ENCODE assay signal across 8 cellular contexts in genomic region chr1:111754964-111755320, GRCh38. TPM values are rescaled to one million over a fixed set of nuclear protein-coding genes. Genes with fewer than 3 reads are reported as not detected.
DNase-seq lines count a peak whose midpoint lies in the region; ATAC-seq and TF ChIP-seq lines count a peak whose summit lies in the region.

No MANE protein-coding gene starts in this region.

- no peak for TF ChIP-seq EP300 in neural cell (conservative IDR thresholded peaks at IDR 0.05; ENCODE audit: poor library complexity, severe bottlenecking)

- H3K4me1 ChIP-seq in DOHH2 (ENCODE audit: control insufficient read depth, low read length) = peaks cover 29% of the 10 kb centered on the region
- H3K4me1 ChIP-seq in GM23338 (ENCODE audit: insufficient read depth) = peaks cover 7% of the 10 kb centered on the region

- DNase-seq in GM23338 (ENCODE audit: low spot score) (peak; percentile 60), NCI-H1694 (lab: John Stamatoyannopoulos, UW) (peak; percentile 84), fibroblast of peridontal ligament (ENCODE audit: extremely low read depth) (peak; percentile 80), foreskin melanocyte (no peak), LoVo (ENCODE audit: low spot score) (no peak)
- peak; percentile 41 for DNase-seq in activated CD4-positive, alpha-beta T cell treated with anti-CD3 and anti-CD28 coated beads, Interleukin-2, amount 10 ng/mL, durations not matched to agents 7 days and 5 days

- POLR2A ChIA-PET in activated CD4-positive, alpha-beta T cell treated with anti-CD3 and anti-CD28 coated beads, Interleukin-2, amount 10 ng/mL, durations not matched to agents 7 days and 5 days (lab: Charles Lee) = interaction anchor here (0.6 kb wide), 1 partner anchor 121 kb away, joined by 3 read pairs; no protein-coding TSS in a partner anchor

- ATAC-seq in GM23338 = peak; percentile 39

- peaks cover 13% of the 10 kb centered on the region for H3K27me3 Mint-ChIP-seq in GM23338 (ENCODE audit: insufficient read depth, low read depth, poor library complexity)
- H3K27me3 Mint-ChIP-seq in activated CD4-positive, alpha-beta T cell treated with anti-CD3 and anti-CD28 coated beads, Interleukin-2, amount 10 ng/mL, durations not matched to agents 7 days and 5 days = no peaks in the 10 kb centered on the region

- TF ChIP-seq RAD21 in neural cell (conservative IDR thresholded peaks at IDR 0.05) = no peak

- H2AFZ ChIP-seq in GM23338 (peak overlapping the region; percentile 100), neural cell (ENCODE audit: low read depth, low read length) (peak overlapping the region; percentile 53)

- peak overlapping the region; percentile 92 for H3K4me3 Mint-ChIP-seq in GM23338
- peak overlapping the region; percentile 86 for H3K4me3 Mint-ChIP-seq in activated CD4-positive, alpha-beta T cell treated with anti-CD3 and anti-CD28 coated beads, Interleukin-2, amount 10 ng/mL, durations not matched to agents 7 days and 5 days

- H3K9me2 ChIP-seq in DOHH2 (replicated peaks; ENCODE audit: control insufficient read depth, low read length) = no peaks in the 10 kb centered on the region
- H3K9me2 ChIP-seq in GM23338 (ENCODE audit: insufficient read depth) = no peaks in the 10 kb centered on the region
- no peaks in the 10 kb centered on the region for H3K9me2 ChIP-seq in neural cell (ENCODE audit: insufficient read depth, low read length)

- peak overlapping the region; percentile 96 for H3K27ac Mint-ChIP-seq in GM23338
- peak overlapping the region; percentile 96 for H3K27ac Mint-ChIP-seq in activated CD4-positive, alpha-beta T cell treated with anti-CD3 and anti-CD28 coated beads, Interleukin-2, amount 10 ng/mL, durations not matched to agents 7 days and 5 days

- H3F3A ChIP-seq in DOHH2 (ENCODE audit: control insufficient read depth, insufficient read depth) (no peaks in the 10 kb centered on the region; the same call in 1 of the 2 replicates), GM23338 (replicated peaks; ENCODE audit: low read depth) (0 out of 2 replicates have a peak, but pooled peaks cover 3% of the 10 kb centered on the region), neural cell (ENCODE audit: insufficient read depth, low read length, poor library complexity, severe bottlenecking) (peaks cover 7% of the 10 kb centered on the region)

- H3K4me2 ChIP-seq in DOHH2 (ENCODE audit: low read length) = peak overlapping the region; percentile 94
- H3K4me2 ChIP-seq in GM23338 = peak overlapping the region; percentile 100
- H3K4me2 ChIP-seq in neural cell (ENCODE audit: low read length) = peak overlapping the region; percentile 82

- H3K9ac ChIP-seq in neural cell (ENCODE audit: low read length) = peak overlapping the region; percentile 91

- no peak for TF ChIP-seq CTCF in DOHH2 (IDR thresholded peaks at IDR 0.05; ENCODE audit: low read depth, low read length, poor library complexity, severe bottlenecking)
- no peak for TF ChIP-seq CTCF in GM23338 (conservative IDR thresholded peaks at IDR 0.05; ENCODE audit: low read depth in 2 of 2)
- TF ChIP-seq CTCF in neural cell (IDR thresholded peaks at IDR 0.05; ENCODE audit: poor library complexity, severe bottlenecking) = no peak

- H3K27me3 ChIP-seq in DOHH2 (ENCODE audit: control insufficient read depth, low read length) (no peaks in the 10 kb centered on the region), GM23338 (ENCODE audit: insufficient read depth) (no peaks in the 10 kb centered on the region), neural cell (ENCODE audit: insufficient read depth, low read depth, low read length) (no peaks in the 10 kb centered on the region)

- H3K27ac ChIP-seq in DOHH2 (ENCODE audit: low read depth, low read length) = peak overlapping the region; percentile 86
- peak overlapping the region; percentile 98 for H3K27ac ChIP-seq in GM23338 (ENCODE audit: low read depth)
- peak overlapping the region; percentile 99 for H3K27ac ChIP-seq in neural cell (ENCODE audit: low read length)

- H3K4me1 Mint-ChIP-seq in GM23338 = peaks cover 21% of the 10 kb centered on the region
- peaks cover 46% of the 10 kb centered on the region for H3K4me1 Mint-ChIP-seq in activated CD4-positive, alpha-beta T cell treated with anti-CD3 and anti-CD28 coated beads, Interleukin-2, amount 10 ng/mL, durations not matched to agents 7 days and 5 days

- H3K4me3 ChIP-seq in DOHH2 (ENCODE audit: low read length) (peak overlapping the region; percentile 96), GM23338 (peak overlapping the region; percentile 98), neural cell (ENCODE audit: low read length) (peak overlapping the region; percentile 72)

- H3K36me3 ChIP-seq in DOHH2 (ENCODE audit: control insufficient read depth, low read length) (peaks cover 37% of the 10 kb centered on the region), GM23338 (ENCODE audit: insufficient read depth) (peaks cover 13% of the 10 kb centered on the region; the same call in 1 of the 2 replicates), neural cell (ENCODE audit: insufficient read depth, low read length) (no peaks in the 10 kb centered on the region)

- no peaks in the 10 kb centered on the region for H3K9me3 ChIP-seq in DOHH2 (ENCODE audit: control insufficient read depth, insufficient read depth, low read length)
- no peaks in the 10 kb centered on the region for H3K9me3 ChIP-seq in neural cell (ENCODE audit: low read length)

- H3K79me2 ChIP-seq in DOHH2 (ENCODE audit: control insufficient read depth, low read length) (peaks cover 51% of the 10 kb centered on the region), GM23338 (replicated peaks; ENCODE audit: insufficient read depth) (peaks cover 39% of the 10 kb centered on the region), neural cell (replicated peaks; ENCODE audit: insufficient read depth, low read length) (peaks cover 31% of the 10 kb centered on the region)

- H4K20me1 ChIP-seq in DOHH2 (ENCODE audit: control insufficient read depth, insufficient read depth, low read depth, low read length) (peaks cover 12% of the 10 kb centered on the region; the same call in 1 of the 2 replicates), GM23338 (replicated peaks; ENCODE audit: insufficient read depth) (no peaks in the 10 kb centered on the region; the same call in 1 of the 2 replicates), neural cell (ENCODE audit: insufficient read depth) (no peaks in the 10 kb centered on the region)

- H3K36me3 Mint-ChIP-seq in GM23338 (ENCODE audit: low read depth) = peaks cover 30% of the 10 kb centered on the region
- H3K36me3 Mint-ChIP-seq in activated CD4-positive, alpha-beta T cell treated with anti-CD3 and anti-CD28 coated beads, Interleukin-2, amount 10 ng/mL, durations not matched to agents 7 days and 5 days (ENCODE audit: low read depth) = peaks cover 16% of the 10 kb centered on the region

- H3K9me3 Mint-ChIP-seq in GM23338 = peaks cover 4% of the 10 kb centered on the region; the same call in 1 of the 3 replicates
- H3K9me3 Mint-ChIP-seq in activated CD4-positive, alpha-beta T cell treated with anti-CD3 and anti-CD28 coated beads, Interleukin-2, amount 10 ng/mL, durations not matched to agents 7 days and 5 days = no peaks in the 10 kb centered on the region

- CTCF ChIA-PET in activated CD4-positive, alpha-beta T cell treated with anti-CD3 and anti-CD28 coated beads, Interleukin-2, amount 10 ng/mL, durations not matched to agents 7 days and 5 days (lab: Charles Lee) = interaction anchor here (0.6 to 2.5 kb wide), 17 partner anchors 8 to 608 kb away, joined by 3 to 12 read pairs (median 4); no protein-coding TSS in a partner anchor

TF ChIP-seq in GM23338, 12 proteins besides CTCF, POLR2A, EP300 and RAD21 (continues in another document):
- TF ChIP-seq CREB1 (CRISPR knock-in tag; IDR thresholded peaks at IDR 0.05; ENCODE audit: low read depth) = no peak

TF ChIP-seq in neural cell, 6 proteins besides CTCF, POLR2A, EP300 and RAD21:
- TF ChIP-seq EZH2 (IDR thresholded peaks at IDR 0.05; ENCODE audit: borderline replicate concordance, insufficient read depth, low read length, poor library complexity, severe bottlenecking) (no peak), TAF1 (IDR thresholded peaks at IDR 0.05; ENCODE audit: low read depth) (peak; percentile 59), REST (IDR thresholded peaks at IDR 0.05; ENCODE audit: borderline replicate concordance) (no peak)

RNA-seq across cellular contexts. Expression of gene DDX20, which starts 0.8 kb away (rescaled TPM):
- 38.3 and 54.4 TPM in 2 replicates for total RNA-seq in GM23338 (2014; rRNA removed; shearing (Covaris generic))
- polyA plus RNA-seq in GM23338 (2016; fragmentation: Nextera tagmentation; extraction: Ambion mirVana) (11.9 and 12.8 TPM in 2 replicates), neural cell (26.5 and 30.0 TPM in 2 replicates)
- total RNA-seq in activated CD4-positive, alpha-beta T cell treated with anti-CD3 and anti-CD28 coated beads, Interleukin-2, amount 10 ng/mL, durations not matched to agents 7 days and 5 days = 10 to 100 TPM; 14.4 to 18.9 TPM
- 37.5 and 40.5 TPM in 2 replicates for polyA minus RNA-seq in neural cell

RNA-seq across cellular contexts. Expression of gene INKA2, which starts 15.7 kb away (rescaled TPM):
- 8.4 and 10.3 TPM in 2 replicates for total RNA-seq in GM23338 (2014; rRNA removed; shearing (Covaris generic))
- polyA plus RNA-seq in GM23338 (2016; fragmentation: Nextera tagmentation; extraction: Ambion mirVana) = 2.8 and 3.7 TPM in 2 replicates
- total RNA-seq in activated CD4-positive, alpha-beta T cell treated with anti-CD3 and anti-CD28 coated beads, Interleukin-2, amount 10 ng/mL, durations not matched to agents 7 days and 5 days = 1 to 10 TPM; 2.4 to 4.2 TPM
- 0.77 and 0.84 TPM in 2 replicates for polyA plus RNA-seq in neural cell
- polyA minus RNA-seq in neural cell = 1.5 and 1.6 TPM in 2 replicates

Comparison
In these comparisons a context has a peak if more than half of its experiments do, and no peak if none do; other contexts are left out.
1. DNase-seq: peak in GM23338 (single experiment), NCI-H1694 (single experiment), activated CD4-positive, alpha-beta T cell treated with anti-CD3 and anti-CD28 coated beads, Interleukin-2, amount 10 ng/mL, durations not matched to agents 7 days and 5 days (single experiment) and fibroblast of peridontal ligament (single experiment); none in foreskin melanocyte (single experiment) and LoVo (single experiment).
2. Peak in every context shown above with its lines, with median percentiles within 50 percentile points of each other: H3K27ac ChIP-seq, H3K4me2 ChIP-seq and H3K4me3 ChIP-seq.